28 cellular contexts compared by ENCODE assay signal in genomic region chr3:116192464-116192863, GRCh38.
"Had no signal": no experiment of that assay in that cellular context is flagged by ENCODE, and none has a peak within 500 bp of the region (broad histone marks: within the 10 kb centered on the region; RNA-seq: fewer than 3 reads in every experiment).

No MANE protein-coding gene starts in this region.

- H3K9ac ChIP-seq: neural progenitor cell, parathyroid adenoma had no signal

- H3K79me2 ChIP-seq: parathyroid adenoma had no signal

- H3K27me3 ChIP-seq: neural progenitor cell, ovary, spleen, thyroid gland, tibial nerve, upper lobe of left lung, uterus had no signal

- H2AFZ ChIP-seq: neural progenitor cell, parathyroid adenoma had no signal

- H3K9me3 ChIP-seq: ovary, psoas muscle, thoracic aorta, thyroid gland, tibial nerve, upper lobe of left lung, uterus had no signal

- H3K4me3 ChIP-seq: neural progenitor cell, ovary, psoas muscle, skin epidermis, smooth muscle cell, spleen, thoracic aorta, thyroid gland, tibial nerve, upper lobe of left lung, uterus had no signal

- DNase-seq: naive thymus-derived CD4-positive, alpha-beta T cell; natural killer cell; occipital lobe; ovary; posterior cingulate gyrus; psoas muscle; right cardiac atrium; spleen; stimulated activated CD4-positive, alpha-beta T cell treated with anti-CD3 and anti-CD28 coated beads, Interleukin-12 subunit alpha, Interleukin-12 subunit beta, amount 100 ng/mL, for 4 hours; stimulated activated CD4-positive, alpha-beta T cell treated with anti-CD3 and anti-CD28 coated beads, Interleukin-1b, Interleukin-23, amount 100 ng/mL, for 48 hours; stimulated activated CD4-positive, alpha-beta T cell treated with anti-CD3 and anti-CD28 coated beads, Interleukin-4, amount 100 ng/mL, for 1 hour; stimulated activated CD4-positive, alpha-beta T cell treated with anti-CD3 and anti-CD28 coated beads, Interleukin-4, amount 100 ng/mL, for 4 hours; stimulated activated CD8-positive, alpha-beta memory T cell treated with anti-CD3 and anti-CD28 coated beads, Interleukin-4, amount 100 ng/mL, for 48 hours; stimulated activated naive CD4-positive, alpha-beta T cell; stimulated activated naive CD8-positive, alpha-beta T cell treated with anti-CD3 and anti-CD28 coated beads, Interleukin-15, amount 100 ng/mL, for 72 hours; stimulated activated naive CD8-positive, alpha-beta T cell treated with anti-CD3 and anti-CD28 coated beads, Interleukin-15, Interleukin-2, amounts not matched to agents 100 U/mL and 50 U/mL, for 24 hours; thyroid gland; trophoblast cell; upper lobe of left lung; uterus had no signal

- ATAC-seq: naive thymus-derived CD4-positive, alpha-beta T cell; natural killer cell; psoas muscle; right cardiac atrium; sciatic nerve; stimulated activated memory B cell treated with anti-CD40 and anti-IgM and Interleukin-4, amounts not matched to agents 10 μg/mL and 1 μg/mL and 100 μg/mL, for 72 hours; stimulated activated naive CD8-positive, alpha-beta T cell treated with anti-CD3 and anti-CD28 coated beads, Interleukin-15, amount 100 ng/mL, for 72 hours; stimulated activated naive CD8-positive, alpha-beta T cell treated with anti-CD3 and anti-CD28 coated beads, Interleukin-15, Interleukin-2, amounts not matched to agents 100 U/mL and 50 U/mL, for 24 hours had no signal

- H3K27ac ChIP-seq: neural progenitor cell, ovary, parathyroid adenoma, psoas muscle, skin epidermis, spleen, thoracic aorta, thyroid gland, tibial nerve, upper lobe of left lung, uterus had no signal

- H3K4me2 ChIP-seq: neural progenitor cell, smooth muscle cell had no signal

- H3K36me3 ChIP-seq: neural progenitor cell, ovary, spleen, thoracic aorta, thyroid gland, tibial nerve, upper lobe of left lung, uterus had no signal

- H3K4me1 ChIP-seq: parathyroid adenoma, psoas muscle, spleen, thyroid gland, upper lobe of left lung, uterus had no signal
